ENCODE assay signal across 29 cellular contexts in genomic region chr5:172243302-172243701, GRCh38. TPM values are rescaled to one million over a fixed set of nuclear protein-coding genes. Genes with fewer than 3 reads are reported as not detected.
"Had no signal": no experiment of that assay in that cellular context is flagged by ENCODE, and none has a peak within 500 bp of the region (broad histone marks: within the 10 kb centered on the region; RNA-seq: fewer than 3 reads in every experiment).

No MANE protein-coding gene starts in this region.

- DNase-seq: activated effector memory CD4-positive, alpha-beta T cell treated with Interleukin-2 at 50 U/mL for 16 hours; activated T-cell treated with anti-CD3 and anti-CD28 coated beads, Interleukin-2, amount 50 U/mL, for 48 hours; cerebellar nuclear complex; colonic mucosa; effector CD8-positive, alpha-beta T cell; esophagus squamous epithelium; foreskin melanocyte; heart right ventricle; naive B cell; ovary; right lobe of liver; SHP77 treated with DMSO at 0.1 percent for 48 hours; T-helper 1 cell; trophoblast cell had no signal

- H3K9me3 Mint-ChIP-seq: mesothelial cell of epicardium had no signal

- H3K27me3 Mint-ChIP-seq: activated naive CD8-positive, alpha-beta T cell; naive B cell; progenitor cell of endocrine pancreas had no signal

- ATAC-seq: heart right ventricle, right lobe of liver had no signal

- H3K4me3 Mint-ChIP-seq: activated naive CD8-positive, alpha-beta T cell; brain; mesothelial cell of epicardium; naive B cell; T-helper 2 cell treated with Interferon-gamma antibody and Interleukin-4, amounts not matched to agents 5 μg/mL and 100 μg/mL, for 36 hours had no signal

- H3K27ac Mint-ChIP-seq: activated naive CD8-positive, alpha-beta T cell; brain; mesothelial cell of epicardium; naive B cell; progenitor cell of endocrine pancreas; T-helper 2 cell treated with Interferon-gamma antibody and Interleukin-4, amounts not matched to agents 5 μg/mL and 100 μg/mL, for 36 hours had no signal

RNA-seq across cellular contexts. Expression of gene EFCAB9, which starts 49.3 kb away (rescaled TPM):
- total RNA-seq: ascending aorta, cardiac muscle cell, colonic mucosa, dermis microvascular lymphatic vessel endothelial cell, esophagus squamous epithelium, glomerular endothelial cell, heart right ventricle, kidney epithelial cell, lower leg skin, mesothelial cell of epicardium, ovary, progenitor cell of endocrine pancreas, renal cortical epithelial cell, right lobe of liver, skeletal muscle tissue, subcutaneous adipose tissue, thoracic aorta had no signal
